ENCODE assay signal across 8 cellular contexts in the genomic region with DNA sequence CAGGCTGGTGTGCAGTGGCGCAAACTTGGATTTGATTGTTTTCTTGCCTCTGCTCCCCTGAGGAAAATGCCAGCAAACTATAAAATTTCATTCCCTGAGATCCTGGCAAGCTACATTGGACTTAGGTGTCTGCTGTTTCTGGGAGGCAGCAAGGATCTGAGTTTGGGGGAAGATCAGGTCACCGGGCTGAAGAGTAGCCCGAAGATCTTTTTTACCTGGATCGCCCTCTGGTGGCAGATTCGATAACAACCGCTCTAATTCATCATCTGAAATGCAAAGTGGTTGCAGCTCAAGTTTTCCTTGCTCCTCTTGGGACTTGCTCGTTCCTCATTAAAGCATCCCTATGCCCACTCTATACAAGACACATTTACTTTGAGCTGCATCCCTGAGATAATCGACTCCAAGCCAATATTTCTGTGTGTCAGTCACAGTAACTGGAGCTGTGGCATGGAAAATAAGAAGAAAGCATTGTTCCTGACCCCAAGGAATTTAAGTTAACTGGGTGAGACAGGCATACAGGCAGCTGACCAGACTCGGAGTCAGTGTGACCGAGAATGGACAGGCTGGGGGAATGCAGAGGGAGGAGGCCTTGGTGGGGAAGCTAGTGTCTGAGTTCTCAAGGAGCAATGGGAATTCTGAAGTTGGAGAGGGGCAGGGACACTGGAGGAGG.
A peak's percentile ranks its signal among the peaks of the same experiment; 100 is the strongest.
DNase-seq lines count a peak whose midpoint lies in the region; ATAC-seq and TF ChIP-seq lines count a peak whose summit lies in the region.
"Had no signal": no experiment of that assay in that cellular context is flagged by ENCODE, and none has a peak within 500 bp of the region (broad histone marks: within the 10 kb centered on the region; RNA-seq: fewer than 3 reads in every experiment).

No MANE protein-coding gene starts in this region.

- no peak overlapping the region for H3K4me3 ChIP-seq in GM06990 (replicated peaks; ENCODE audit: low read depth, low read length)
- no peak overlapping the region for H3K4me3 ChIP-seq in Karpas-422 (ENCODE audit: low read length)

- no peak overlapping the region for H3K4me3 Mint-ChIP-seq in immature natural killer cell

- H3K27me3 Mint-ChIP-seq in immature natural killer cell (ENCODE audit: low read depth in 3 of 3) = peaks cover 6 to 17% (median 10%) of the 10 kb centered on the region in 3 donors

- no peaks in the 10 kb centered on the region for H4K20me1 ChIP-seq in Karpas-422 (ENCODE audit: insufficient read depth, low read depth, low read length)

- H3K79me2 ChIP-seq in Karpas-422 (ENCODE audit: low read length) = no peaks in the 10 kb centered on the region

- H3K36me3 ChIP-seq in GM06990 (ENCODE audit: control insufficient read depth, insufficient read depth, low read length) (no peaks in the 10 kb centered on the region), Karpas-422 (ENCODE audit: insufficient read depth, low read length) (no peaks in the 10 kb centered on the region)

- ATAC-seq in GM19463 (IDR thresholded peaks at IDR 0.05; ENCODE audit: unreplicated experiment) = no peak

- H2AFZ ChIP-seq in Karpas-422 (ENCODE audit: low read length) = no peak overlapping the region

- H3K9ac ChIP-seq in Karpas-422 (ENCODE audit: low read length) = no peak overlapping the region

- DNase-seq in GM06990 (ENCODE audit: extremely low read depth, insufficient read length) (no peak), Karpas-422 (peak; percentile 81), SW 1271 (lab: John Stamatoyannopoulos, UW) (peak; percentile 15 to 69), astrocyte of the hippocampus (ENCODE audit: low read depth, low spot score) (peak; percentile 62), immature natural killer cell (peak; percentile 18 to 42 (median 29))
- peak; percentile 68 to 72 for DNase-seq in stimulated activated CD4-positive, alpha-beta T cell treated with anti-CD3 and anti-CD28 coated beads, Interleukin-2, amount 100 ng/mL, for 24 hours

- no peak overlapping the region for H3K27ac ChIP-seq in Karpas-422 (ENCODE audit: low read length)
- H3K27ac ChIP-seq: epithelial cell of prostate had no signal

- H3K9me2 ChIP-seq in Karpas-422 (replicated peaks; ENCODE audit: insufficient read depth, low read length) = no peaks in the 10 kb centered on the region

- H3K36me3 Mint-ChIP-seq in immature natural killer cell = no peaks in the 10 kb centered on the region

- no peaks in the 10 kb centered on the region for H3K9me3 Mint-ChIP-seq in immature natural killer cell

- H3K9me3 ChIP-seq in Karpas-422 (ENCODE audit: low read length) = no peaks in the 10 kb centered on the region

- H3K27me3 ChIP-seq in GM06990 (replicated peaks; ENCODE audit: control insufficient read depth, insufficient read depth, low read length) (no peaks in the 10 kb centered on the region; the same call in 1 of the 2 replicates), Karpas-422 (ENCODE audit: low read length) (no peaks in the 10 kb centered on the region)

- H3K4me1 Mint-ChIP-seq in immature natural killer cell = no peaks in the 10 kb centered on the region

- peak; percentile 75 for TF ChIP-seq CTCF in GM06990 (IDR thresholded peaks at IDR 0.05; ENCODE audit: insufficient read depth, low read length, poor library complexity, severe bottlenecking)

- no peak overlapping the region for H3K27ac Mint-ChIP-seq in immature natural killer cell

- H3K4me1 ChIP-seq in Karpas-422 (ENCODE audit: low read length) = no peaks in the 10 kb centered on the region

- H3K4me2 ChIP-seq in Karpas-422 (ENCODE audit: low read depth, low read length, poor library complexity, severe bottlenecking) = no peak overlapping the region
